26 cellular contexts compared by ENCODE assay signal in the genomic region with DNA sequence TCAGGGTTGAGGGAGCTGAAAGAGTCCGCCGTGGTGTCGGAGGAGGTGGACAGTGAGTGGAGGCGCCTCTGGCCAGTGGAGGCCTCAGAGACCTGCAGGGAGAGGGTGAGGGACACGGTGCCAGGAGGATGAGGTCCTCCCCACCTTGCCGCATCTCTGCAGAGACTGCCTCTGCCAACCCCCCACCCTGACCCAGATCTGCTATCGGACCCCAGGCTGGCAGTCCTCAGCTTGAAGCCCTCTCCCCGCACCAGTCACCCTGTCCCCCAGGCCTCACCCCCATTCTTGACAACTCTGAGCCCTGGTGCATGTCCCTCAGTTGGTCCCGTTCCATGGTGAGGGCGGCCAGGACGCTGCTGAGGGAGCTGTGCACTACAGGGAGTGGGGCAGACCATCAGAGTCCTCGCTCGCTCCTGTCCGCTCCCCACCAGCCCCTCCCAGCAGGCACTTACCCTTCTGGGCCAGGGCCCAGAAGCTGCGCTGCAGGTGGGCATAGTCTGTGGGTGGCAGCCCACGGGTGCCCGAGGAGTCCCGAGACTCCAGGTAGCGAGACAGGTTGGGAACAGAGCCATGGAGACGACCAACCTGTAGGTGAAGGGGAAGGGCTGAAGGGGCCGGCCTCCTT. TPM values are rescaled to one million over a fixed set of nuclear protein-coding genes. Genes with fewer than 3 reads are reported as not detected.
"Had no signal": no experiment of that assay in that cellular context is flagged by ENCODE, and none has a peak within 500 bp of the region (broad histone marks: within the 10 kb centered on the region; RNA-seq: fewer than 3 reads in every experiment).

No MANE protein-coding gene starts in this region.

- H3K36me3 ChIP-seq: colonic mucosa had no signal

- H3K9me3 ChIP-seq: adrenal gland, body of pancreas, colonic mucosa, esophagus squamous epithelium had no signal

- H3K27ac ChIP-seq: adrenal gland, body of pancreas, colonic mucosa, epithelial cell of prostate, esophagus squamous epithelium had no signal

- H3K27me3 ChIP-seq: adrenal gland, body of pancreas, colonic mucosa, esophagus squamous epithelium had no signal

- ATAC-seq: activated CD4-positive, alpha-beta T cell treated with anti-CD3 and anti-CD28 coated beads for 36 hours; activated CD8-positive, alpha-beta memory T cell treated with anti-CD3 and anti-CD28 coated beads, Interleukin-2, amount 10 ng/mL, durations not matched to agents 7 days and 5 days; activated CD8-positive, alpha-beta T cell treated with anti-CD3 and anti-CD28 coated beads, Interleukin-2, amount 10 ng/mL, durations not matched to agents 7 days and 5 days; activated naive CD8-positive, alpha-beta T cell treated with anti-CD3 and anti-CD28 coated beads, Interleukin-2, amount 50 U/mL, for 24 hours; body of pancreas had no signal

- DNase-seq: activated CD4-positive, alpha-beta memory T cell treated with anti-CD3 and anti-CD28 coated beads for 36 hours; activated CD4-positive, alpha-beta T cell treated with anti-CD3 and anti-CD28 coated beads for 36 hours; activated CD4-positive, alpha-beta T cell treated with anti-CD3 and anti-CD28 coated beads, Interleukin-2, amount 10 ng/mL, durations not matched to agents 24 days and 14 days; activated CD4-positive, CD25-positive, alpha-beta regulatory T cell; activated CD4-positive, CD25-positive, alpha-beta regulatory T cell treated with anti-CD3 and anti-CD28 coated beads, Interleukin-2, amount 50 U/mL, for 72 hours; activated CD8-positive, alpha-beta memory T cell treated with anti-CD3 and anti-CD28 coated beads, Interleukin-2, amount 10 ng/mL, durations not matched to agents 7 days and 5 days; activated CD8-positive, alpha-beta memory T cell treated with anti-CD3 and anti-CD28 coated beads, Interleukin-2, amount 50 U/mL, for 4 hours; activated CD8-positive, alpha-beta T cell treated with anti-CD3 and anti-CD28 coated beads, Interleukin-2, amount 10 ng/mL, durations not matched to agents 7 days and 5 days; activated effector memory CD4-positive, alpha-beta T cell treated with anti-CD3 and anti-CD28 coated beads, Interleukin-2, amount 50 U/mL, for 16 hours; activated naive CD4-positive, alpha-beta T cell treated with anti-CD3 and anti-CD28 coated beads for 36 hours; activated naive CD8-positive, alpha-beta T cell treated with anti-CD3 and anti-CD28 coated beads for 36 hours; activated naive CD8-positive, alpha-beta T cell treated with anti-CD3 and anti-CD28 coated beads, Interleukin-2, amount 50 U/mL, for 24 hours; activated T-cell treated with anti-CD3 and anti-CD28 coated beads, Interleukin-2, amount 50 U/mL, for 1 hour; activated T-cell treated with anti-CD3 and anti-CD28 coated beads, Interleukin-2, amount 50 U/mL, for 48 hours; adrenal gland; amygdala; caudate nucleus; colonic mucosa; effector CD8-positive, alpha-beta T cell; esophagus squamous epithelium; T-helper 2 cell had no signal

- H3K4me3 ChIP-seq: adrenal gland, body of pancreas, colonic mucosa, esophagus squamous epithelium had no signal

- FAIRE-seq: endometrium, endothelial cell of umbilical vein, frontal cortex had no signal

RNA-seq across cellular contexts. Expression of gene LRRC46, which starts 15.2 kb away (rescaled TPM):
- total RNA-seq: body of pancreas, frontal cortex had no signal

RNA-seq across cellular contexts. Expression of gene SP6, which starts 34.7 kb away (rescaled TPM):
- total RNA-seq: activated naive CD8-positive, alpha-beta T cell treated with anti-CD3 and anti-CD28 coated beads for 36 hours; frontal cortex had no signal
